8 cellular contexts compared by ENCODE assay signal in the genomic region with DNA sequence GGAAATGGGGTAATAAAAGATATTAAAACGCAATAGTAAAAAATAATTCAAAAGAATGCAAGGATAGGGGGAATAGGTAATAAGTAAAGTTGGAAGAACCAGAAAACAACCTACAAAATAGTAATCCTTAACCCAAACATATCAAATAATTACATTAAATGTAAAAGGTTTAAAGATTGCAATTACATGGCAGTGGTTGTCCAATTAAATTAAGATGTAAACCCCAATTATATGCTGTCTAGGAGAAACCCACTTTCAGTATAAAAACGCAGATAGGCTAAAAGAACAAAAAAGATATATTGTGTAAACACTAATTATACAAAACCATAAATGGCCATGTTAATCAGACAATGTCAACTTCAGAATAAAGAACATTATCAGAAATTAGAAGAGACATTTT.
"Had no signal": no experiment of that assay in that cellular context is flagged by ENCODE, and none has a peak within 500 bp of the region (broad histone marks: within the 10 kb centered on the region; RNA-seq: fewer than 3 reads in every experiment).

No MANE protein-coding gene starts in this region.

- ATAC-seq: GM12878 had no signal

- FAIRE-seq: G401.6, GM12878, GM12891, GM12892, GM18507, GM19239 had no signal

- DNase-seq: GDM1, GF-D8 had no signal

- H3K4me3 ChIP-seq: GM12878 had no signal
